In the genomic region with DNA sequence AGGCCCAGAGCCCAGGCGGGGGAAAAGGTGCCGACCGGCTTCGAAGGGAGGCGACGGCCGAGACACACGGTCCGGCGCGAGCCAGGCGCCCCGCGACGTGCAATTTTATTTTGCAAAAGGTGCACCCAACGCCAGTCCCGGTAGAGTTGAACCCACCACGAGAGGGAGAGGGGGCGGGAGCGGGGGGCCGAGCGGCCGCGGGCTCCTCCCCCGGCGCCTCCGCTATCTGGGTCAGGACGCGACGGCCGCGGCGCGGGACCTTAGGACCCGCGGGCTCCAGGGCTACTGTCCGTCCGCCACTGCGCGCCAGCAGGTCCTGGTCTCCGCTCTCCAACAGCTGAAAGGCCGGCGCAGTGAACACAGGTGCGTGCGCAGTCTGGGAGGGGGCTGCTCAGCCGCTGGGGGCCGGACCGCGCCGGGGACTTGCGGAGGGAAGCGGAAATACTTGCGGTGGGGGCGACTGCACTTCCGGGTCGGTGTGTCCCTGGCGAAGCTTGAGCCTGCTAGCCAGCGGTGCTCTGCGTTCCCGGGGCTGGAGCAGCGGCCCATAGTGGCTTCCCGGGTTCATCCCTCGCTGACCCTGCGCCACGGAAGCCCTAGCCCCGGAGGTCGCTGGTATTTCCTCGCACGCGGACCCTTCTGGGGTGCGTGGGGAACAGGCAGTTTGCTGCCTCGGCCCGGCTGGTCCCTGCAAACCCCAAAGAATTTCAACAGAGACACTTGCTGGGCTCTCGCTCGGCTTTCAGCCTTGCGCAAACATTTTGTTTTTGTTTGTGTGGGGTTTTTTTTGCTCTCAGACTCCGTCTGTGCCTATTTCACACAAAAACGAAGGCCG, we compare ENCODE assay signal across 8 cellular contexts. TPM values are rescaled to one million over a fixed set of nuclear protein-coding genes. Genes with fewer than 3 reads are reported as not detected.
DNase-seq lines count a peak whose midpoint lies in the region; FAIRE-seq and TF ChIP-seq lines count a peak whose summit lies in the region.

A gene with protein sequence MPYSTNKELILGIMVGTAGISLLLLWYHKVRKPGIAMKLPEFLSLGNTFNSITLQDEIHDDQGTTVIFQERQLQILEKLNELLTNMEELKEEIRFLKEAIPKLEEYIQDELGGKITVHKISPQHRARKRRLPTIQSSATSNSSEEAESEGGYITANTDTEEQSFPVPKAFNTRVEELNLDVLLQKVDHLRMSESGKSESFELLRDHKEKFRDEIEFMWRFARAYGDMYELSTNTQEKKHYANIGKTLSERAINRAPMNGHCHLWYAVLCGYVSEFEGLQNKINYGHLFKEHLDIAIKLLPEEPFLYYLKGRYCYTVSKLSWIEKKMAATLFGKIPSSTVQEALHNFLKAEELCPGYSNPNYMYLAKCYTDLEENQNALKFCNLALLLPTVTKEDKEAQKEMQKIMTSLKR (plus strand): TSS at position 225 of the 835 bp plus-strand sequence. CDS start 3,991 bp downstream, outside the sequence.

- no peaks in the 10 kb centered on the region for H3K36me3 ChIP-seq in MM.1S (replicated peaks; ENCODE audit: insufficient read depth, low read length)
- H3K36me3 ChIP-seq in SJSA1: no peaks in the 10 kb centered on the region; the same call in 1 of the 2 replicates
- no peaks in the 10 kb centered on the region for H3K36me3 ChIP-seq in suprapubic skin

- H3K36me3 Mint-ChIP-seq in activated naive CD4-positive, alpha-beta T cell treated with anti-CD3 and anti-CD28 coated beads for 36 hours (ENCODE audit: low read depth): no peaks in the 10 kb centered on the region

- no peaks in the 10 kb centered on the region for H3K9me2 ChIP-seq in MM.1S (replicated peaks; ENCODE audit: insufficient read depth, low read length)

- H3K9ac ChIP-seq in MM.1S (ENCODE audit: low read length): peak within 1 kb of the TSS; percentile 62; the same call in 1 of the 2 replicates

- H4K20me1 ChIP-seq in MM.1S (ENCODE audit: insufficient read depth, low read length): no peaks in the 10 kb centered on the region

- DNase-seq in ELR (ENCODE audit: low read depth): peak; percentile 95
- peak; percentile 88 for DNase-seq in H54 (ENCODE audit: insufficient read length, low spot score)
- DNase-seq in MM.1S: peak; percentile 94
- peak; percentile 96 to 97 for DNase-seq in SJSA1 (ENCODE audit: low read depth in 1 of 2, low spot score in 2 of 2)
- DNase-seq in activated naive CD4-positive, alpha-beta T cell treated with anti-CD3 and anti-CD28 coated beads for 36 hours: peak; percentile 83
- peak; percentile 85 for DNase-seq in germinal center (ENCODE audit: low spot score)
- peak; percentile 20 to 92 (median 82) for DNase-seq in nucleus accumbens (lab: John Stamatoyannopoulos, UW)
- peak; percentile 94 to 95 for DNase-seq in suprapubic skin (ENCODE audit: low spot score in 2 of 2)

- intact Hi-C loops in activated naive CD4-positive, alpha-beta T cell treated with anti-CD3 and anti-CD28 coated beads for 36 hours (cut with micrococcal nuclease): loop anchor here (1.0 to 2.0 kb wide), 4 partner anchors 33 to 152 kb away; a partner anchor contains a TSS

- H3K27ac ChIP-seq in MM.1S (ENCODE audit: low read length): peak within 1 kb of the TSS; percentile 47; the same call in 1 of the 2 replicates
- H3K27ac ChIP-seq in SJSA1: peak within 1 kb of the TSS; percentile 80
- peak within 1 kb of the TSS; percentile 86 for H3K27ac ChIP-seq in suprapubic skin

- H3K27me3 Mint-ChIP-seq in activated naive CD4-positive, alpha-beta T cell treated with anti-CD3 and anti-CD28 coated beads for 36 hours (ENCODE audit: low read depth): no peaks in the 10 kb centered on the region

- H2AFZ ChIP-seq in MM.1S (ENCODE audit: low read length): peak within 1 kb of the TSS; percentile 78

- H3K27me3 ChIP-seq in MM.1S (replicated peaks; ENCODE audit: insufficient read depth, low read length) (peaks cover 31% of the 10 kb centered on the region), SJSA1 (replicated peaks) (no peaks in the 10 kb centered on the region), suprapubic skin (no peaks in the 10 kb centered on the region)

- H3K4me3 Mint-ChIP-seq in activated naive CD4-positive, alpha-beta T cell treated with anti-CD3 and anti-CD28 coated beads for 36 hours: peak within 1 kb of the TSS; percentile 81

- H3K4me1 ChIP-seq in MM.1S (ENCODE audit: low read length): no peaks in the 10 kb centered on the region
- peaks cover 23% of the 10 kb centered on the region for H3K4me1 ChIP-seq in SJSA1 (replicated peaks)
- H3K4me1 ChIP-seq in suprapubic skin: peaks cover 12% of the 10 kb centered on the region

- TF ChIP-seq EP300 in suprapubic skin (IDR thresholded peaks at IDR 0.05): no peak

- no peaks in the 10 kb centered on the region for H3K9me3 Mint-ChIP-seq in activated naive CD4-positive, alpha-beta T cell treated with anti-CD3 and anti-CD28 coated beads for 36 hours

- TF ChIP-seq CTCF in MM.1S (IDR thresholded peaks at IDR 0.05; ENCODE audit: low read length): no peak
- no peak for TF ChIP-seq CTCF in suprapubic skin (IDR thresholded peaks at IDR 0.05)

- peak within 1 kb of the TSS; percentile 68 for H3K27ac Mint-ChIP-seq in activated naive CD4-positive, alpha-beta T cell treated with anti-CD3 and anti-CD28 coated beads for 36 hours

- FAIRE-seq in H54 (lab: Jason Lieb, UNC): peak; percentile 83

- H3K4me3 ChIP-seq in MM.1S (ENCODE audit: low read length): peak within 1 kb of the TSS; percentile 62
- H3K4me3 ChIP-seq in SJSA1: peak within 1 kb of the TSS; percentile 83
- H3K4me3 ChIP-seq in suprapubic skin: peak within 1 kb of the TSS; percentile 57

- CTCF ChIA-PET in activated naive CD4-positive, alpha-beta T cell treated with anti-CD3 and anti-CD28 coated beads for 36 hours (lab: Charles Lee): interaction anchor here (0.5 kb wide), 1 partner anchor 511 kb away, joined by 3 read pairs; no protein-coding TSS in a partner anchor

- peak within 1 kb of the TSS; percentile 70 for H3K4me2 ChIP-seq in MM.1S (ENCODE audit: low read depth, low read length)

- H3K4me1 Mint-ChIP-seq in activated naive CD4-positive, alpha-beta T cell treated with anti-CD3 and anti-CD28 coated beads for 36 hours (ENCODE audit: low read depth): peaks cover 8% of the 10 kb centered on the region

- H3K9me3 ChIP-seq in MM.1S (replicated peaks; ENCODE audit: insufficient read depth, low read length): no peaks in the 10 kb centered on the region
- H3K9me3 ChIP-seq in SJSA1 (replicated peaks): no peaks in the 10 kb centered on the region
- no peaks in the 10 kb centered on the region for H3K9me3 ChIP-seq in suprapubic skin

- under 1% methylated on average over 25 of the region's 79 CpGs for WGBS in suprapubic skin

- TF ChIP-seq POLR2A in H54 (IDR thresholded peaks at IDR 0.05; ENCODE audit: low read depth, low read length) (peak; percentile 85; the same call in 1 of the 2 replicates), suprapubic skin (IDR thresholded peaks at IDR 0.05) (peak in 1 of 2 donors; percentile 72)

- peaks cover 13% of the 10 kb centered on the region for H3F3A ChIP-seq in MM.1S (ENCODE audit: insufficient read depth, low read length)

- no peaks in the 10 kb centered on the region for H3K79me2 ChIP-seq in MM.1S (ENCODE audit: low read length)

RNA-seq across cellular contexts. Expression of the gene that starts here (rescaled TPM):
- total RNA-seq in SJSA1 (2014; rRNA removed; shearing (Covaris generic)): 17.6 and 20.8 TPM in 2 replicates
- total RNA-seq in activated naive CD4-positive, alpha-beta T cell treated with anti-CD3 and anti-CD28 coated beads for 36 hours: 1 to 10 TPM in 1 of 2 experiments, under 1 TPM in 1; 0.79 to 1.2 TPM
- 1 to 10 TPM; 4.1 to 6.3 (median 5.0) TPM for total RNA-seq in suprapubic skin

Comparison
In these comparisons a context has a peak if more than half of its experiments do, and no peak if none do; other contexts are left out.
1. Peak in every context shown above with its lines: DNase-seq, H3K4me3 ChIP-seq and H3K27ac ChIP-seq.